In the genomic region with DNA sequence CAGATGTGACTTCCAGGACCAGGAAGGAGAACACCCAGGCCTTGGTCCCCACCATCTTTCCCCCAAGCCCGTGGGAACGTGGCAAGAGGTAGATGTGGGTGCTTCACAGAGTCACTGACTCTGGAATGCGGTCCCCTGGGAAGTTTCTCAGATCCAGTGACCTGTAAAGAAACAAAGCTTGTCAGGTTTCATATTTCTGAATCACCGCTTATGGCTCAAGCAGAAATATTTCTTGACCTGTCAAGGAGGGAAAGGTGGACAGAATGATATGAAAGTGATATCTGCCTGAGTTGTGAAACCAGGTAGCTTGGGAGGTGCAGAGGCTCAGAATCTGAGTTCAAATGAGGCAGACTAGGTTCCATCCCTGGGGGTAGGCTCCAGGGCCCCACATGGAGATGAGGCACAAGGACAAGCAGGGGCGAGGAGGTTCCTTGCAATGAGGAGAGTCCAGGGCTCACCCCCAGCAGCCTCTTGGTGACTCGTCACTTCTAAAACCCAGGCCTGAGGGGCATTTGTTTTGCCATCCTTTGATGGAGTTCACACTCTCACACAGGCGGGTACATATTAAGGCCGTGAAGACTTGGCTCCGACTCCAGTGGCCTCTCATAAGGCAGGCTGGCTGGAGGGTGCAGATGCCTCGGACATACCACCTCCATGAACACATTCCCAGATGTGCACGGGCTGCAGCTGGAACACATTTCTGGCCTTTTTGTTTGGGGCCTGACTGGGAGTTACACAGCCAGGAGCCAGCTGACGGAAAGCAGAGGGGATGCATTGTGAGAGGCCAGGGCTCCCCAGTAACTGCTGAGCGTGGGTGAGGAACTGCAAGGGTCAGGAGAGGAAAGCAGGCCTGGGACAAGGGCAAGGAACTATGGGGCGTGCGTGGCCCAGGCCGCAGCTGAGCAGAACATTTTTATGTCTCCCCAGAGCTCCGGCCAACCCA, we compare ENCODE assay signal across 20 cellular contexts. TPM values are rescaled to one million over a fixed set of nuclear protein-coding genes. Genes with fewer than 3 reads are reported as not detected.
DNase-seq lines count a peak whose midpoint lies in the region; ATAC-seq, FAIRE-seq and TF ChIP-seq lines count a peak whose summit lies in the region.
"Had no signal": no experiment of that assay in that cellular context is flagged by ENCODE, and none has a peak within 500 bp of the region (broad histone marks: within the 10 kb centered on the region; RNA-seq: fewer than 3 reads in every experiment).

No MANE protein-coding gene starts in this region.

- H3K4me1 Mint-ChIP-seq in progenitor cell of endocrine pancreas (ENCODE audit: low read depth) = no peaks in the 10 kb centered on the region
- H3K4me1 Mint-ChIP-seq: activated T-helper 17 cell treated with anti-CD3 and anti-CD28 coated beads, Interleukin-2, amount 50 U/mL, for 72 hours had no signal

- intact Hi-C loops in heart right ventricle (cut with DNase I) = loop anchor here in 2 of 10 donors (5.0 to 10.0 kb wide), 2 partner anchors 47 to 185 kb away; no protein-coding TSS in a partner anchor
- intact Hi-C loops in cardiac septum (cut with DNase I) = loop anchor here (10.0 kb wide), 1 partner anchor 175 kb away; no protein-coding TSS in a partner anchor
- intact Hi-C loops in left ventricle myocardium superior (cut with micrococcal nuclease) = no loop called here
- intact Hi-C loops in uterus (cut with DNase I; ENCODE audit: low total_unique reads) = no loop called here
- intact Hi-C loops in aorta (cut with DNase I) = no loop called here

- no peak for TF ChIP-seq POLR2A in uterus (IDR thresholded peaks at IDR 0.05)

- FAIRE-seq in frontal cortex (lab: Jason Lieb, UNC) = no peak
- FAIRE-seq: GM12878, RCC 7860 had no signal

- peaks cover 15% of the 10 kb centered on the region for H3K27me3 Mint-ChIP-seq in progenitor cell of endocrine pancreas
- H3K27me3 Mint-ChIP-seq: activated T-helper 17 cell treated with anti-CD3 and anti-CD28 coated beads, Interleukin-2, amount 50 U/mL, for 72 hours had no signal

- no peaks in the 10 kb centered on the region for H3K9me3 Mint-ChIP-seq in progenitor cell of endocrine pancreas (ENCODE audit: low read depth)
- H3K9me3 Mint-ChIP-seq: activated T-helper 17 cell treated with anti-CD3 and anti-CD28 coated beads, Interleukin-2, amount 50 U/mL, for 72 hours; HFFc6 had no signal

- ATAC-seq in heart right ventricle (peak in 7 of 8 donors; percentile 25 to 69 (median 49)), left ventricle myocardium superior (peak; percentile 70), aorta (ENCODE audit: low FRiP score) (no peak)
- ATAC-seq: activated T-helper 17 cell treated with anti-CD3 and anti-CD28 coated beads, Interleukin-2, amount 50 U/mL, for 72 hours; GM12878 had no signal

- TF ChIP-seq CTCF in heart right ventricle (IDR thresholded peaks at IDR 0.05) = no peak
- no peak for TF ChIP-seq CTCF in progenitor cell of endocrine pancreas (IDR thresholded peaks at IDR 0.05; ENCODE audit: unreplicated experiment)
- TF ChIP-seq CTCF in uterus (IDR thresholded peaks at IDR 0.05) = no peak

- H3K27me3 ChIP-seq in heart right ventricle = no peaks in the 10 kb centered on the region
- no peaks in the 10 kb centered on the region for H3K27me3 ChIP-seq in uterus
- H3K27me3 ChIP-seq in aorta (ENCODE audit: control insufficient read depth in 1 of 2, insufficient read depth in 2 of 2, low read length in 1 of 2) = no peaks in the 10 kb centered on the region

- DNase-seq in heart right ventricle (peak in 1 of 2 donors; percentile 24), cardiac septum (ENCODE audit: low spot score) (no peak), left ventricle myocardium superior (peak; percentile 50), progenitor cell of endocrine pancreas (ENCODE audit: low spot score, unreplicated experiment) (no peak), uterus (peak in 1 of 2 donors; percentile 46), aorta (no peak), frontal cortex (ENCODE audit: low spot score in 2 of 2) (no peak)
- DNase-seq in stimulated activated CD4-positive, alpha-beta T cell treated with anti-CD3 and anti-CD28 coated beads, Interleukin-4, amount 100 ng/mL, for 24 hours = no peak
- DNase-seq: activated CD4-positive, CD25-positive, alpha-beta regulatory T cell treated with anti-CD3 and anti-CD28 coated beads, Interleukin-2, amount 50 U/mL, for 72 hours; C1 segment of cervical spinal cord; GF-D8; HFFc6; NCI-H1417; posterior cingulate gyrus; stimulated activated CD4-positive, alpha-beta T cell treated with anti-CD3 and anti-CD28 coated beads, Interleukin-12 subunit alpha, Interleukin-12 subunit beta, amount 100 ng/mL, for 4 hours had no signal

- no peak overlapping the region for H3K4me3 Mint-ChIP-seq in progenitor cell of endocrine pancreas (ENCODE audit: low read depth)
- H3K4me3 Mint-ChIP-seq: activated T-helper 17 cell treated with anti-CD3 and anti-CD28 coated beads, Interleukin-2, amount 50 U/mL, for 72 hours; HFFc6 had no signal

- no peaks in the 10 kb centered on the region for H3K36me3 Mint-ChIP-seq in progenitor cell of endocrine pancreas (ENCODE audit: insufficient read depth)

- H3K4me1 ChIP-seq in heart right ventricle = peaks cover 0 to 44% (median 7%) of the 10 kb centered on the region in 9 donors
- peaks cover 0 to 4% of the 10 kb centered on the region in 2 donors for H3K4me1 ChIP-seq in uterus
- H3K4me1 ChIP-seq in aorta (ENCODE audit: control insufficient read depth in 1 of 2, insufficient read depth in 2 of 2, low read length in 2 of 2) = no peaks in the 10 kb centered on the region

- 69 to 76% methylated on average over 17 of the region's 17 CpGs for WGBS in heart right ventricle, 2 donors
- WGBS in aorta, 2 donors = 86 to 87% methylated on average over 17 of the region's 17 CpGs

- H3K27ac Mint-ChIP-seq in progenitor cell of endocrine pancreas = peak overlapping the region; percentile 53
- H3K27ac Mint-ChIP-seq: activated T-helper 17 cell treated with anti-CD3 and anti-CD28 coated beads, Interleukin-2, amount 50 U/mL, for 72 hours; HFFc6 had no signal

- H3K27ac ChIP-seq in heart right ventricle (peak overlapping the region in 7 of 10 donors; percentile 25 to 79 (median 52)), uterus (peak overlapping the region; percentile 54 to 70), aorta (ENCODE audit: low read depth in 1 of 2, low read length in 2 of 2) (no peak overlapping the region)
- H3K27ac ChIP-seq: thoracic aorta had no signal

- H3K36me3 ChIP-seq in heart right ventricle (no peaks in the 10 kb centered on the region), uterus (no peaks in the 10 kb centered on the region), aorta (ENCODE audit: control insufficient read depth in 1 of 2, insufficient read depth in 2 of 2, low read length in 1 of 2) (no peaks in the 10 kb centered on the region)
- H3K36me3 ChIP-seq: thoracic aorta had no signal

- H3K9me3 ChIP-seq in heart right ventricle (no peaks in the 10 kb centered on the region), uterus (no peaks in the 10 kb centered on the region), aorta (ENCODE audit: control insufficient read depth, low read length) (no peaks in the 10 kb centered on the region)
- H3K9me3 ChIP-seq: A549, thoracic aorta had no signal

- peak overlapping the region in 2 of 10 donors; percentile 11 to 17 for H3K4me3 ChIP-seq in heart right ventricle
- no peak overlapping the region for H3K4me3 ChIP-seq in uterus
- H3K4me3 ChIP-seq in aorta (ENCODE audit: low read length in 2 of 2) = no peak overlapping the region
- H3K4me3 ChIP-seq: A549, GM12878, thoracic aorta had no signal

RNA-seq across cellular contexts. Expression of gene CILP, which starts 1.3 kb away (rescaled TPM):
- total RNA-seq in heart right ventricle (10 to 100 TPM in 4 of 10 donors, 1 to 10 TPM in 6; 3.2 to 45.2 (median 7.3) TPM), cardiac septum (24.0 TPM), left ventricle myocardium superior (7.8 TPM), progenitor cell of endocrine pancreas (0.22 and 0.29 TPM in 2 replicates), uterus (10 to 100 TPM; 10.5 to 22.5 (median 14.4) TPM), aorta (100 to 1,000 TPM in 1 of 2 donors, under 1 TPM in 1; 0.84 to 170 TPM), frontal cortex (0.41 TPM)
- polyA plus RNA-seq in heart right ventricle (1 to 10 TPM; 2.1 to 8.9 TPM), aorta (1 to 10 TPM in 1 of 2 donors, under 1 TPM in 1; 0.28 to 2.6 TPM)

RNA-seq across cellular contexts. Expression of gene CLPX, which starts 24.8 kb away (rescaled TPM):
- 10 to 100 TPM; 57.8 to 67.6 (median 60.8) TPM for total RNA-seq in heart right ventricle
- polyA plus RNA-seq in heart right ventricle = 10 to 100 TPM in 1 of 2 donors, 1 to 10 TPM in 1; 8.5 to 14.9 TPM
- 55.9 TPM for total RNA-seq in cardiac septum
- total RNA-seq in left ventricle myocardium superior = 58.3 TPM
- total RNA-seq in progenitor cell of endocrine pancreas = 52.1 and 56.2 TPM in 2 replicates
- 10 to 100 TPM; 21.0 to 85.2 (median 51.8) TPM for total RNA-seq in uterus
- 10 to 100 TPM; 33.4 to 43.9 TPM for total RNA-seq in aorta
- 10 to 100 TPM; 11.0 to 19.8 TPM for polyA plus RNA-seq in aorta
- total RNA-seq in frontal cortex = 73.4 TPM

Comparison
In these comparisons a context has a peak if more than half of its experiments do, and no peak if none do; other contexts are left out.
1. H3K27ac ChIP-seq: peak in heart right ventricle (7 of 10) and uterus (2 of 2); none in aorta (0 of 2).